8 cellular contexts compared by ENCODE assay signal in the genomic region with DNA sequence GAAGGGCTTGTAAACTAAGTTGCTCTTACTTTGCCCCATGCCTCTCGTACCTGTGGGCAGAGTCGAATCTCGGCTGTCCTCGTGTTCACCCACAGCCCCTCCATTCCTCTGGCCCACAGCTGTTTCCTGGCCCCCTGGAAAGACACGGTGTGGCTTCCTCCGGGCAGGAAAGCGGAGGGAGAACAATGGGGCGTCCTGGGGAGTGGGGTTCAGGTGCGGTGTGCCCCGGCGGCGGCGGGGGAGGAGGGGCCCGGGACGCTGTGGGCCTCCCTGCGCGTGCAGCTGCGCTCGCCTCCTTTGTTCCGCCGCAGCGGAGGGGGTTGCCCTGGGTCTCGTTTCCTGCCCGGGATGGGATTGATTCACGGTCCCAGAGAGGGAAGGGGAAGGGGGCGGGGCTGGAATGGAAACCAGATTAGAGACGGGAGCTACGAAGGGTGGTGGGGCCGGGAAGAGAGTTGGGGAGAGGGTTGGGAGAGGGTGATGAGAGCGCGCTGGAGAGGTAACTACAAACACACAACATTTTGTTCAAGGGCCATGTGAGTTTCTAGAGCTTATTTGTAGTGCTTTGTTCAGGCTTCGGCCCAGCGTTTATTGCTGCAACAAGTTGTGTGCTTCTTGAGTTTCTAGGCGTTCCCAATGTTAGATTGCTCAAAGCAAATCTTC. TPM values are rescaled to one million over a fixed set of nuclear protein-coding genes. Genes with fewer than 3 reads are reported as not detected.
DNase-seq lines count a peak whose midpoint lies in the region; ATAC-seq, FAIRE-seq and TF ChIP-seq lines count a peak whose summit lies in the region.

No MANE protein-coding gene starts in this region.

- H3K18ac ChIP-seq in H1 (ENCODE audit: extremely low read depth, low read length) (peak overlapping the region; percentile 76), mesendoderm (ENCODE audit: low read length) (peak overlapping the region; percentile 89)

- peak overlapping the region; percentile 62 for H3K56ac ChIP-seq in H1 (replicated peaks; ENCODE audit: insufficient read length, low read depth, low read length)
- peak overlapping the region; percentile 96 for H3K56ac ChIP-seq in mesendoderm (ENCODE audit: low read length)

- TF ChIP-seq RAD21 in H1 (IDR thresholded peaks at IDR 0.05 in 1 of 2, conservative IDR thresholded peaks at IDR 0.05 in 1 of 2; ENCODE audit: low read depth in 2 of 2, low read length in 2 of 2) = no peak

- peaks cover 48% of the 10 kb centered on the region for H3K4me1 Mint-ChIP-seq in WTC11

- H3K36me3 Mint-ChIP-seq in WTC11 = no peaks in the 10 kb centered on the region

- H3K23me2 ChIP-seq in H1 (ENCODE audit: low read depth, low read length) = peaks cover 3% of the 10 kb centered on the region; the same call in 1 of the 2 replicates

- H2AK5ac ChIP-seq in H1 (ENCODE audit: low read depth, low read length) (no peak overlapping the region), mesendoderm (ENCODE audit: low read length) (no peak overlapping the region)

- H4K8ac ChIP-seq in H1 (ENCODE audit: extremely low read depth, insufficient read depth, low read length) (peak overlapping the region; percentile 92; the same call in 1 of the 2 replicates), mesendoderm (ENCODE audit: low read depth, low read length) (no peak overlapping the region)

- peak overlapping the region; percentile 87 for H4K5ac ChIP-seq in H1 (ENCODE audit: insufficient read length, low read depth, low read length)
- no peak overlapping the region for H4K5ac ChIP-seq in mesendoderm (ENCODE audit: low read length)

- DNase-seq in activated naive CD4-positive, alpha-beta T cell treated with Interleukin-2 at 50 U/mL for 16 hours = peak; percentile 22
- DNase-seq in activated naive CD4-positive, alpha-beta T cell (lab: John Stamatoyannopoulos, UW) = no peak
- peak; percentile 53 for DNase-seq in LoVo (ENCODE audit: low spot score)
- DNase-seq in WTC11 (ENCODE audit: low spot score) = peak; percentile 92
- peak; percentile 57 to 91 for DNase-seq in H1 (ENCODE audit: low read depth in 1 of 2, low spot score in 2 of 2)
- peak; percentile 96 for DNase-seq in mesendoderm
- peak; percentile 57 for DNase-seq in stomach
- DNase-seq in GM19238 (ENCODE audit: insufficient read length, low spot score) = no peak

- H3K9me3 ChIP-seq in H1 (ENCODE audit: insufficient read depth in 2 of 2, low read depth in 1 of 2, low read length in 1 of 2) = no peaks in the 10 kb centered on the region
- peaks cover 0 to 5% (median 0%) of the 10 kb centered on the region in 4 donors for H3K9me3 ChIP-seq in stomach

- H3K27me3 Mint-ChIP-seq in WTC11 (ENCODE audit: low read depth) = no peaks in the 10 kb centered on the region; the same call in 1 of the 2 replicates

- H2BK5ac ChIP-seq in H1 (ENCODE audit: low read depth, low read length) (peak overlapping the region; percentile 93), mesendoderm (ENCODE audit: low read length) (peak overlapping the region; percentile 85)

- peaks cover 14 to 22% of the 10 kb centered on the region in 2 experiments for H4K20me1 ChIP-seq in H1 (replicated peaks in 1 of 2; ENCODE audit: control insufficient read depth in 1 of 2, insufficient read depth in 2 of 2, low read length in 2 of 2)

- POLR2A ChIA-PET in WTC11 (lab: Charles Lee) = interaction anchor here (0.7 to 1.2 kb wide), 5 partner anchors 10 to 264 kb away, joined by 3 to 6 read pairs (median 4); a partner anchor contains a TSS
- POLR2A ChIA-PET in H1 (lab: Charles Lee; ENCODE audit: partially characterized antibody) = interaction anchor here (0.6 to 2.3 kb wide), 20 partner anchors 9 to 1298 kb away, joined by 3 to 8 read pairs (median 4); no protein-coding TSS in a partner anchor

- TF ChIP-seq CTCF in WTC11 (IDR thresholded peaks at IDR 0.05) (no peak), H1 (IDR thresholded peaks at IDR 0.05; ENCODE audit: control extremely low read depth in 1 of 3, insufficient read depth in 1 of 3, low read depth in 1 of 3, low read length in 3 of 3) (no peak), stomach (IDR thresholded peaks at IDR 0.05) (no peak)

- FAIRE-seq in H1 (lab: Jason Lieb, UNC) = no peak

- no peak overlapping the region for H3K23ac ChIP-seq in H1 (ENCODE audit: insufficient read length)
- peak overlapping the region; percentile 69 for H3K23ac ChIP-seq in mesendoderm (ENCODE audit: low read length)

- peak overlapping the region; percentile 91 for H3K27ac Mint-ChIP-seq in WTC11

- H3K36me3 ChIP-seq in H1 (ENCODE audit: control insufficient read depth in 2 of 4, insufficient read depth in 4 of 4, low read length in 3 of 4) (no peaks in the 10 kb centered on the region), mesendoderm (ENCODE audit: control insufficient read depth, insufficient read depth, low read length) (no peaks in the 10 kb centered on the region), stomach (no peaks in the 10 kb centered on the region)

- ATAC-seq in WTC11 = peak; percentile 75

- no peak overlapping the region; the same call in 1 of the 2 replicates for H2BK20ac ChIP-seq in H1 (ENCODE audit: low read length)

- peak overlapping the region; percentile 89 for H4K91ac ChIP-seq in H1 (replicated peaks; ENCODE audit: insufficient read length, low read length)

- TF ChIP-seq EP300 in H1 (IDR thresholded peaks at IDR 0.05; ENCODE audit: borderline replicate concordance in 1 of 2, low read depth in 2 of 2, low read length in 2 of 2) (peak in 1 of 2 experiments; percentile 77; a peak in 1 of 3 replicates), stomach (IDR thresholded peaks at IDR 0.05) (no peak)

- H3K9me3 Mint-ChIP-seq in WTC11 = no peaks in the 10 kb centered on the region

- peak overlapping the region; percentile 17 for H3K4ac ChIP-seq in H1 (replicated peaks; ENCODE audit: insufficient read length, low read depth, low read length)
- H3K4ac ChIP-seq in mesendoderm (ENCODE audit: low read depth, low read length) = peak overlapping the region; percentile 73

- H3K4me3 ChIP-seq in H1 (ENCODE audit: extremely low read depth in 1 of 4, insufficient read depth in 2 of 4, low read depth in 3 of 4, low read length in 4 of 4) (peak overlapping the region; percentile 71 to 80 (median 72)), mesendoderm (ENCODE audit: low read length) (peak overlapping the region; percentile 43), stomach (peak overlapping the region; percentile 72 to 92 (median 81))

- TF ChIP-seq POLR2A in H1 (IDR thresholded peaks at IDR 0.05; ENCODE audit: control extremely low read depth in 1 of 2, low read depth in 2 of 2, low read length in 2 of 2) (no peak; a peak in 1 of 3 replicates), stomach (IDR thresholded peaks at IDR 0.05) (no peak)

- peak overlapping the region; percentile 85 for H3K27ac ChIP-seq in H1 (ENCODE audit: low read depth, low read length)
- peak overlapping the region; percentile 95 for H3K27ac ChIP-seq in mesendoderm (ENCODE audit: low read depth, low read length)
- H3K27ac ChIP-seq in stomach = peak overlapping the region; percentile 70 to 88 (median 78)

- H3K4me3 Mint-ChIP-seq in WTC11 = peak overlapping the region; percentile 83

- H2AFZ ChIP-seq in H1 (ENCODE audit: low read length) = peak overlapping the region; percentile 42; the same call in 1 of the 2 replicates

- H2BK15ac ChIP-seq in H1 (ENCODE audit: low read length) = peak overlapping the region; percentile 62; the same call in 1 of the 2 replicates
- H2BK15ac ChIP-seq in mesendoderm (replicated peaks; ENCODE audit: low read depth) = no peak overlapping the region

- WGBS in H1 (ENCODE audit: extremely low coverage in 1 of 2, insufficient coverage in 1 of 2, insufficient read length in 1 of 2, insufficient replicate concordance in 2 of 2, low coverage in 1 of 2, low lambda C conversion rate in 2 of 2, missing lambda C conversion rate in 1 of 2), 2 experiments = 10% methylated on average over 7 of the region's 34 CpGs; no CpG with 5 or more reads in 1 of the 2 experiments
- no CpG with 5 or more reads among the region's 34 CpGs for WGBS in mesendoderm (ENCODE audit: extremely low coverage, insufficient coverage, low lambda C conversion rate)
- WGBS in stomach, 5 donors = 3 to 8% (median 4%) methylated on average over 18 to 34 of the region's 34 CpGs

- CTCF ChIA-PET in WTC11 (lab: Charles Lee) = interaction anchor here (0.6 to 2.0 kb wide), 7 partner anchors 28 to 293 kb away, joined by 3 to 10 read pairs (median 5); no protein-coding TSS in a partner anchor
- CTCF ChIA-PET in H1 (lab: Charles Lee; ENCODE audit: partially characterized antibody) = interaction anchor here (0.6 to 1.8 kb wide), 8 partner anchors 9 to 193 kb away, joined by 3 to 5 read pairs (median 3); no protein-coding TSS in a partner anchor

- H3K9ac ChIP-seq in H1 (replicated peaks in 1 of 4; ENCODE audit: extremely low read depth in 1 of 4, low read depth in 3 of 4, low read length in 3 of 4) (peak overlapping the region; percentile 83 to 88 (median 88)), mesendoderm (ENCODE audit: low read length) (peak overlapping the region; percentile 93)

- peaks cover 16 to 49% of the 10 kb centered on the region in 2 experiments for H3K79me2 ChIP-seq in H1 (ENCODE audit: control insufficient read depth in 1 of 2, insufficient read depth in 2 of 2, low read length in 2 of 2)
- peaks cover 43% of the 10 kb centered on the region for H3K79me2 ChIP-seq in mesendoderm (ENCODE audit: control insufficient read depth, insufficient read depth, low read length)

- H3K27me3 ChIP-seq in H1 (replicated peaks in 1 of 4; ENCODE audit: control insufficient read depth in 3 of 4, extremely low read depth in 1 of 4, insufficient read depth in 3 of 4, low read length in 3 of 4) (peaks cover 0 to 3% (median 1%) of the 10 kb centered on the region in 4 experiments; a peak in 2 of 7 replicates), mesendoderm (ENCODE audit: insufficient read depth, low read length, poor library complexity) (no peaks in the 10 kb centered on the region), stomach (peaks cover 0 to 16% (median 11%) of the 10 kb centered on the region in 3 donors)

- no peak overlapping the region for H3K14ac ChIP-seq in H1 (ENCODE audit: insufficient read length)

- H3K4me2 ChIP-seq in H1 (ENCODE audit: insufficient read depth in 1 of 2, low read depth in 2 of 2, low read length in 2 of 2) = peak overlapping the region; percentile 80 to 88
- H3K4me2 ChIP-seq in mesendoderm (ENCODE audit: low read length) = peak overlapping the region; percentile 28

- H3K4me1 ChIP-seq in H1 (replicated peaks in 1 of 4; ENCODE audit: control insufficient read depth in 3 of 4, insufficient read depth in 4 of 4, low read length in 3 of 4) = peaks cover 0 to 23% (median 11%) of the 10 kb centered on the region in 4 experiments; a peak in 6 of 7 replicates
- peaks cover 22% of the 10 kb centered on the region for H3K4me1 ChIP-seq in mesendoderm (ENCODE audit: control insufficient read depth, low read depth, low read length)
- H3K4me1 ChIP-seq in stomach = peaks cover 5 to 53% (median 35%) of the 10 kb centered on the region in 4 donors

- H2BK12ac ChIP-seq in H1 (ENCODE audit: low read depth, low read length) = peak overlapping the region; percentile 64

- H2BK120ac ChIP-seq in H1 (replicated peaks; ENCODE audit: low read depth, low read length) (no peak overlapping the region), mesendoderm (ENCODE audit: low read depth, low read length) (peak overlapping the region; percentile 30)

- intact Hi-C loops in stomach (cut with DNase I; ENCODE audit: low total_unique reads) = no loop called here

- peaks cover 3% of the 10 kb centered on the region; the same call in 1 of the 2 replicates for H3K79me1 ChIP-seq in H1 (ENCODE audit: low read depth, low read length)
- H3K79me1 ChIP-seq in mesendoderm (ENCODE audit: low read length) = peaks cover 14% of the 10 kb centered on the region

RNA-seq across cellular contexts. Expression of a gene that starts 0.8 kb away (rescaled TPM):
- total RNA-seq in WTC11 (2021) (39.0 to 43.6 TPM (median 43.5 TPM) in 3 replicates), stomach (100 to 1,000 TPM in 1 of 5 donors, 10 to 100 TPM in 3, 1 to 10 TPM in 1; 8.8 to 123 (median 25.5) TPM)
- 55.5 and 61.2 TPM in 2 replicates for total RNA-seq in H1 (2021; fragmentation: NEBNext Ultra II Directional; extraction: Animal tissue kit (Norgen Biotek cat#: 25700))
- polyA plus RNA-seq in H1 (2011; rRNA removed) (8.7 and 15.5 TPM in 2 replicates), stomach (10 to 100 TPM in 1 of 3 donors, 1 to 10 TPM in 2; 6.1 to 11.0 (median 7.5) TPM)
- polyA plus RNA-seq in H1 (2011; cell fraction: cytosol; rRNA removed) = 19.2 TPM
- polyA plus RNA-seq in H1 (2011; cell fraction: nucleus; rRNA removed) = 14.5 TPM
- 25.4 to 39.3 TPM (median 30.2 TPM) in 4 replicates for polyA plus RNA-seq in H1 (2012, experiment 1 of 2)
- 7.5 TPM for polyA plus RNA-seq in H1 (2012, experiment 2 of 2)
- 25.9 TPM for polyA plus RNA-seq in H1 (2013, experiment 1 of 2)
- polyA plus RNA-seq in H1 (2013, experiment 2 of 2) = 25.8 TPM
- 47.7 and 68.1 TPM in 2 replicates for polyA minus RNA-seq in H1 (2011; rRNA and poly(A)+ RNA removed)
- polyA minus RNA-seq in H1 (2011; cell fraction: cytosol; rRNA and poly(A)+ RNA removed) = 34.9 TPM
- 70.6 TPM for polyA minus RNA-seq in H1 (2011; cell fraction: nucleus; rRNA and poly(A)+ RNA removed)
- 35.0 TPM for polyA plus RNA-seq in mesendoderm (2013, experiment 1 of 2)
- 35.1 TPM for polyA plus RNA-seq in mesendoderm (2013, experiment 2 of 2)

Comparison
In these comparisons a context has a peak if more than half of its experiments do, and no peak if none do; other contexts are left out.
1. DNase-seq: peak in activated naive CD4-positive, alpha-beta T cell treated with Interleukin-2 at 50 U/mL for 16 hours (single experiment), LoVo (single experiment), WTC11 (single experiment), H1 (2 of 2), mesendoderm (single experiment) and stomach (single experiment); none in activated naive CD4-positive, alpha-beta T cell (0 of 4) and GM19238 (single experiment).
2. Peak in every context shown above with its lines, with median percentiles within 50 percentile points of each other: H3K27ac ChIP-seq and H3K4me3 ChIP-seq.